ENCODE assay signal across 16 cellular contexts in genomic region chr4:77742054-77742453, GRCh38.
"Had no signal": no experiment of that assay in that cellular context is flagged by ENCODE, and none has a peak within 500 bp of the region (broad histone marks: within the 10 kb centered on the region; RNA-seq: fewer than 3 reads in every experiment).

No MANE protein-coding gene starts in this region.

- H3K9me3 ChIP-seq: thyroid gland had no signal

- ATAC-seq: left lobe of liver; SK-N-SH treated with all-trans-retinoic acid at 6 μM for 48 hours; stimulated activated naive B cell treated with anti-CD40 and anti-IgM and Interleukin-4, amounts not matched to agents 10 μg/mL and 1 μg/mL and 100 μg/mL, for 72 hours had no signal

- H3K4me3 Mint-ChIP-seq: stimulated activated naive B cell treated with anti-CD40 and anti-IgM and Interleukin-4, amounts not matched to agents 10 μg/mL and 1 μg/mL and 100 μg/mL, for 72 hours had no signal

- H3K27ac Mint-ChIP-seq: activated T-helper 2 cell treated with anti-CD3 and anti-CD28 coated beads, Interferon-gamma antibody, Interleukin-2, Interleukin-4, amounts not matched to agents 10 μg/mL and 5 μg/mL and 100 μg/mL, durations not matched to agents 14 hours and 24 hours and 36 hours; stimulated activated naive B cell treated with anti-CD40 and anti-IgM and Interleukin-4, amounts not matched to agents 10 μg/mL and 1 μg/mL and 100 μg/mL, for 72 hours had no signal

- H3K9ac ChIP-seq: parathyroid adenoma had no signal

- DNase-seq: activated CD4-positive, CD25-positive, alpha-beta regulatory T cell treated with anti-CD3 and anti-CD28 coated beads, Interleukin-2, amount 50 U/mL, for 72 hours; activated naive CD4-positive, alpha-beta T cell treated with anti-CD3 and anti-CD28 coated beads, Interleukin-2, amount 50 U/mL, for 16 hours; anterior cingulate cortex; brain microvascular endothelial cell; head of caudate nucleus; islet precursor cell; naive B cell; retina; stimulated activated CD4-positive, alpha-beta T cell treated with anti-CD3 and anti-CD28 coated beads, Interleukin-4, amount 100 ng/mL, for 1 hour; stimulated activated naive B cell treated with anti-CD40 and anti-IgM and Interleukin-4, amounts not matched to agents 10 μg/mL and 1 μg/mL and 100 μg/mL, for 72 hours; T-helper 1 cell; thyroid gland had no signal

- H3K9me3 Mint-ChIP-seq: activated T-helper 2 cell treated with anti-CD3 and anti-CD28 coated beads, Interferon-gamma antibody, Interleukin-2, Interleukin-4, amounts not matched to agents 10 μg/mL and 5 μg/mL and 100 μg/mL, durations not matched to agents 14 hours and 24 hours and 36 hours; naive B cell; stimulated activated naive B cell treated with anti-CD40 and anti-IgM and Interleukin-4, amounts not matched to agents 10 μg/mL and 1 μg/mL and 100 μg/mL, for 72 hours had no signal

- H3K36me3 ChIP-seq: brain microvascular endothelial cell, thyroid gland had no signal

- H3K27me3 ChIP-seq: brain microvascular endothelial cell, thyroid gland had no signal

- H3K27me3 Mint-ChIP-seq: naive B cell; stimulated activated naive B cell treated with anti-CD40 and anti-IgM and Interleukin-4, amounts not matched to agents 10 μg/mL and 1 μg/mL and 100 μg/mL, for 72 hours had no signal

- H2AFZ ChIP-seq: parathyroid adenoma had no signal

- H3K4me3 ChIP-seq: thyroid gland had no signal

- H3K27ac ChIP-seq: brain microvascular endothelial cell, parathyroid adenoma, thyroid gland had no signal

- H3K4me1 ChIP-seq: parathyroid adenoma had no signal
